20 cellular contexts compared by ENCODE assay signal in genomic region chr1:178241057-178241456, GRCh38.
DNase-seq lines count a peak whose midpoint lies in the region; ATAC-seq and TF ChIP-seq lines count a peak whose summit lies in the region.
"Had no signal": no experiment of that assay in that cellular context is flagged by ENCODE, and none has a peak within 500 bp of the region (broad histone marks: within the 10 kb centered on the region; RNA-seq: fewer than 3 reads in every experiment).

No MANE protein-coding gene starts in this region.

- CTCF ChIA-PET in PC-9 (lab: Charles Lee), result no interaction called here

- no peak for ATAC-seq in GM18517 (IDR thresholded peaks at IDR 0.05; ENCODE audit: unreplicated experiment)
- ATAC-seq: effector memory CD8-positive, alpha-beta T cell; T-cell; upper lobe of right lung had no signal

- H3K4me2 ChIP-seq in PC-9, result peak overlapping the region; percentile 52
- H3K4me2 ChIP-seq in osteoblast (ENCODE audit: insufficient read depth, low read length), result peak overlapping the region; percentile 47
- H3K4me2 ChIP-seq: BLaER1 treated with 17β-estradiol and CSF1 and Interleukin-3, amounts not matched to agents 10 nM and 100 nM; KMS-11 had no signal

- POLR2A ChIA-PET in PC-9 (lab: Charles Lee; ENCODE audit: unreplicated experiment), result interaction anchor here (0.5 to 0.7 kb wide), 4 partner anchors 27 to 189 kb away, joined by 4 to 7 read pairs (median 5); no protein-coding TSS in a partner anchor

- H3K27me3 ChIP-seq in PC-9 (ENCODE audit: insufficient read depth, low read depth), result no peaks in the 10 kb centered on the region
- no peaks in the 10 kb centered on the region for H3K27me3 ChIP-seq in osteoblast (ENCODE audit: insufficient read depth, low read length)
- H3K27me3 ChIP-seq in ovary, result no peaks in the 10 kb centered on the region
- H3K27me3 ChIP-seq: BLaER1 treated with 17β-estradiol and CSF1 and Interleukin-3, amounts not matched to agents 10 nM and 100 nM; neutrophil; upper lobe of right lung had no signal

- no TSS peak for BruUV-seq in PC-9 (replicated peaks; lab: Mats Ljungman, UMichigan)

- H3K4me1 ChIP-seq in PC-9 (replicated peaks; ENCODE audit: insufficient read depth) (peaks cover 57% of the 10 kb centered on the region), osteoblast (ENCODE audit: insufficient read depth, low read length) (peaks cover 38% of the 10 kb centered on the region), ovary (ENCODE audit: insufficient read depth) (no peaks in the 10 kb centered on the region)
- H3K4me1 ChIP-seq: upper lobe of right lung had no signal

- DNase-seq in EH (ENCODE audit: low read depth), result peak; percentile 65
- peak in 1 of 2 experiments; percentile 73 for DNase-seq in PC-9
- peak; percentile 59 for DNase-seq in dedifferentiated amniotic fluid mesenchymal stem cell (ENCODE audit: extremely low spot score)
- DNase-seq in osteoblast (ENCODE audit: insufficient read length, low spot score, missing footprints), result no peak
- DNase-seq in ovary, result no peak
- no peak for DNase-seq in NCI-H146 (lab: John Stamatoyannopoulos, UW)
- DNase-seq: activated B cell treated with CpG ODN at 0.5 μM for 24 hours; effector memory CD8-positive, alpha-beta T cell; H7; NCI-H1436; NCI-H510A; stimulated activated naive CD4-positive, alpha-beta T cell treated with Interleukin-2 at 50 U/mL for 16 hours; T-cell; upper lobe of right lung had no signal

- WGBS in ovary, 3 donors, result 79 to 92% (median 86%) methylated on average over 1 of the region's 1 CpG

- H3K36me3 ChIP-seq in PC-9 (ENCODE audit: low read depth) (peaks cover 8% of the 10 kb centered on the region; the same call in 1 of the 2 replicates), osteoblast (ENCODE audit: insufficient read depth, low read length) (no peaks in the 10 kb centered on the region), ovary (no peaks in the 10 kb centered on the region)
- H3K36me3 ChIP-seq: BLaER1 treated with 17β-estradiol and CSF1 and Interleukin-3, amounts not matched to agents 10 nM and 100 nM; neutrophil; upper lobe of right lung had no signal

- H3K9me2 ChIP-seq in PC-9 (ENCODE audit: insufficient read depth), result no peaks in the 10 kb centered on the region

- intact Hi-C loops in PC-9 (cut with micrococcal nuclease; ENCODE audit: unreplicated experiment) (no loop called here), ovary (cut with DNase I) (no loop called here)

- TF ChIP-seq CTCF in PC-9 (conservative IDR thresholded peaks at IDR 0.05), result no peak
- no peak for TF ChIP-seq CTCF in osteoblast (IDR thresholded peaks at IDR 0.05; ENCODE audit: extremely low read depth, low read depth, low read length)
- no peak for TF ChIP-seq CTCF in ovary (IDR thresholded peaks at IDR 0.05)

- TF ChIP-seq POLR2A in ovary (IDR thresholded peaks at IDR 0.05), result no peak

- no peak overlapping the region for H2AFZ ChIP-seq in PC-9
- H2AFZ ChIP-seq in osteoblast (ENCODE audit: low read length), result no peak overlapping the region

- H3K9me3 ChIP-seq in PC-9 (ENCODE audit: insufficient read depth, low read depth) (peaks cover 16% of the 10 kb centered on the region; the same call in 1 of the 2 replicates), osteoblast (ENCODE audit: low read depth, low read length) (no peaks in the 10 kb centered on the region), ovary (no peaks in the 10 kb centered on the region)
- H3K9me3 ChIP-seq: BLaER1 treated with 17β-estradiol and CSF1 and Interleukin-3, amounts not matched to agents 10 nM and 100 nM; neutrophil; upper lobe of right lung had no signal

- TF ChIP-seq EP300 in ovary (IDR thresholded peaks at IDR 0.05), result no peak

- peaks cover 42% of the 10 kb centered on the region for H3F3A ChIP-seq in PC-9 (ENCODE audit: insufficient read depth, low read depth)

- H3K27ac ChIP-seq in PC-9, result peak overlapping the region; percentile 97
- H3K27ac ChIP-seq in osteoblast (ENCODE audit: low read depth, low read length), result peak overlapping the region; percentile 96
- H3K27ac ChIP-seq in ovary, result no peak overlapping the region
- H3K27ac ChIP-seq: BLaER1 treated with 17β-estradiol and CSF1 and Interleukin-3, amounts not matched to agents 10 nM and 100 nM; KMS-11; neutrophil; upper lobe of right lung had no signal

- H4K20me1 ChIP-seq in PC-9 (ENCODE audit: insufficient read depth), result no peaks in the 10 kb centered on the region
- H4K20me1 ChIP-seq in osteoblast (ENCODE audit: insufficient read depth, low read length), result no peaks in the 10 kb centered on the region

- H3K79me2 ChIP-seq in PC-9 (ENCODE audit: low read depth) (peaks cover 80% of the 10 kb centered on the region), osteoblast (ENCODE audit: insufficient read depth, low read length) (peaks cover 63% of the 10 kb centered on the region)

- H3K4me3 ChIP-seq in PC-9, result peak overlapping the region; percentile 29; the same call in 1 of the 2 replicates
- no peak overlapping the region for H3K4me3 ChIP-seq in osteoblast (ENCODE audit: insufficient read depth, low read length)
- H3K4me3 ChIP-seq in ovary, result no peak overlapping the region
- H3K4me3 ChIP-seq: BLaER1 treated with 17β-estradiol and CSF1 and Interleukin-3, amounts not matched to agents 10 nM and 100 nM; GM12878; skin epidermis; upper lobe of right lung had no signal

Comparison
In these comparisons a context has a peak if more than half of its experiments do, and no peak if none do; other contexts are left out.
1. DNase-seq: peak in EH (single experiment) and dedifferentiated amniotic fluid mesenchymal stem cell (single experiment); none in osteoblast (single experiment), ovary (0 of 5) and NCI-H146 (single experiment).
2. H3K27ac ChIP-seq: peak in PC-9 (single experiment) and osteoblast (single experiment); none in ovary (0 of 2).